Comparison of ENCODE assay signal across 8 cellular contexts in the genomic region with DNA sequence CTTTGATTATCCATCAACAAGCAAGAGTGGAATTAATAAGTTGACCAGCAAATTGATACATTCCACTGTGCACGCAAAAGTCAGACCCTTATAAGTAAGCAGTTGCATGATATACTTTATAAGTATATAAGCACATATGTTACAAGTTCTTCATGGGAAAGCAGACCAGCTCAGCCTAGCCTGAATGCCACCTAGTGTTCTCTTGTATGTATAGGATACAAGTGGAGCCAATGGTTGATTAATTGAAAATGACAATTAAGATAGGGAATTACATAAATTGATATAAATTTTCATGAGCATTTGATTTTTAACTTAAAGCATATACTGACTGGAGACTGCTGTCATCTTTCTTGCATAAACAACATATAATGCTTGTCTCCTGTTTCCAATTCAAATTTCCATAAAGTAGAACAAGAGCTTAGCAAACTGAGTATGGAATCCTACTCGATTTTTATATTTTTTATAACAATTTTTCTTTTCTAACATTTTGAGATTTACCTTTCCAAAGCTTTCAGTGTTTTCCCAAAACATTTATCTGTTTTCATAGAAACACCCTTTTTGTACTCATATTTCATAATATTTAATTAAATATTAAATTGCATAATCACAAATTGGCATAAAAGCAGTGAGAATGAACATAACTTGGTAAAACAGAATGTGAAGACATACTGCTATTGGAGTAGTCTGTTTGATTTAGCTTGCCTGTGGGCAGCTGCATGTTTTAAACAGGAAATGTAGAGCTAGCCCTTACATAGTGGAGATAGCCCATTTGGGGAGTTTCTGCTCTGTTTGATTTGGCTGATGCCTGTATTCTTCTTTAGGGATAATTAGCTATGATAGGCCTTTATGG.
DNase-seq lines count a peak whose midpoint lies in the region; ATAC-seq and TF ChIP-seq lines count a peak whose summit lies in the region.

No MANE protein-coding gene starts in this region.

- H3K4me1 Mint-ChIP-seq in activated CD4-positive, alpha-beta T cell treated with anti-CD3 and anti-CD28 coated beads, Interleukin-2, amount 10 ng/mL, durations not matched to agents 7 days and 5 days = no peaks in the 10 kb centered on the region
- peaks cover 9% of the 10 kb centered on the region for H3K4me1 Mint-ChIP-seq in mesothelial cell of epicardium

- ATAC-seq in HG03442 (IDR thresholded peaks at IDR 0.05; ENCODE audit: unreplicated experiment) = no peak
- no peak for ATAC-seq in HG02870 (IDR thresholded peaks at IDR 0.05; ENCODE audit: unreplicated experiment)

- POLR2A ChIA-PET in activated CD4-positive, alpha-beta T cell treated with anti-CD3 and anti-CD28 coated beads, Interleukin-2, amount 10 ng/mL, durations not matched to agents 7 days and 5 days (lab: Charles Lee) = no interaction called here

- TF ChIP-seq CTCF in mesothelial cell of epicardium (IDR thresholded peaks at IDR 0.05; ENCODE audit: unreplicated experiment) = no peak

- H3K4me3 Mint-ChIP-seq in activated CD4-positive, alpha-beta T cell treated with anti-CD3 and anti-CD28 coated beads, Interleukin-2, amount 10 ng/mL, durations not matched to agents 7 days and 5 days = no peak overlapping the region
- H3K4me3 Mint-ChIP-seq in mesothelial cell of epicardium = no peak overlapping the region

- peak; percentile 23 for DNase-seq in activated CD4-positive, alpha-beta T cell treated with anti-CD3 and anti-CD28 coated beads, Interleukin-2, amount 10 ng/mL, durations not matched to agents 7 days and 5 days
- DNase-seq in activated CD4-positive, alpha-beta T cell treated with anti-CD3 and anti-CD28 coated beads, Interleukin-2, amount 50 U/mL, for 4 hours = no peak
- DNase-seq in NCI-H146 (lab: John Stamatoyannopoulos, UW) = peak; percentile 27
- DNase-seq in amniotic epithelial cell (ENCODE audit: low read depth) = peak; percentile 60
- peak; percentile 29 for DNase-seq in iPS-NIHi7 (ENCODE audit: extremely low spot score)
- no peak for DNase-seq in mesothelial cell of epicardium (ENCODE audit: low spot score in 2 of 2, unreplicated experiment in 2 of 2)

- H3K27me3 Mint-ChIP-seq in activated CD4-positive, alpha-beta T cell treated with anti-CD3 and anti-CD28 coated beads, Interleukin-2, amount 10 ng/mL, durations not matched to agents 7 days and 5 days = peaks cover 2% of the 10 kb centered on the region
- H3K27me3 Mint-ChIP-seq in mesothelial cell of epicardium (ENCODE audit: low read depth) = no peaks in the 10 kb centered on the region

- H3K36me3 Mint-ChIP-seq in activated CD4-positive, alpha-beta T cell treated with anti-CD3 and anti-CD28 coated beads, Interleukin-2, amount 10 ng/mL, durations not matched to agents 7 days and 5 days (ENCODE audit: low read depth) = peaks cover 1% of the 10 kb centered on the region
- H3K36me3 Mint-ChIP-seq in mesothelial cell of epicardium = peaks cover 3% of the 10 kb centered on the region

- CTCF ChIA-PET in activated CD4-positive, alpha-beta T cell treated with anti-CD3 and anti-CD28 coated beads, Interleukin-2, amount 10 ng/mL, durations not matched to agents 7 days and 5 days (lab: Charles Lee) = interaction anchor here (0.6 kb wide), 2 partner anchors 221 to 1121 kb away, joined by 3 to 5 read pairs; no protein-coding TSS in a partner anchor

- no peak overlapping the region for H3K27ac Mint-ChIP-seq in activated CD4-positive, alpha-beta T cell treated with anti-CD3 and anti-CD28 coated beads, Interleukin-2, amount 10 ng/mL, durations not matched to agents 7 days and 5 days
- no peak overlapping the region for H3K27ac Mint-ChIP-seq in mesothelial cell of epicardium

- H3K9me3 Mint-ChIP-seq in activated CD4-positive, alpha-beta T cell treated with anti-CD3 and anti-CD28 coated beads, Interleukin-2, amount 10 ng/mL, durations not matched to agents 7 days and 5 days = peaks cover 5% of the 10 kb centered on the region
- peaks cover 29% of the 10 kb centered on the region for H3K9me3 Mint-ChIP-seq in mesothelial cell of epicardium

Comparison
In these comparisons a context has a peak if more than half of its experiments do, and no peak if none do; other contexts are left out.
1. DNase-seq: peak in activated CD4-positive, alpha-beta T cell treated with anti-CD3 and anti-CD28 coated beads, Interleukin-2, amount 10 ng/mL, durations not matched to agents 7 days and 5 days (single experiment), NCI-H146 (single experiment), amniotic epithelial cell (single experiment) and iPS-NIHi7 (single experiment); none in activated CD4-positive, alpha-beta T cell treated with anti-CD3 and anti-CD28 coated beads, Interleukin-2, amount 50 U/mL, for 4 hours (0 of 2) and mesothelial cell of epicardium (0 of 2).